ENCODE assay signal across 9 cellular contexts in genomic region chr2:226797289-226797988, GRCh38. TPM values are rescaled to one million over a fixed set of nuclear protein-coding genes. Genes with fewer than 3 reads are reported as not detected.
A peak's percentile ranks its signal among the peaks of the same experiment; 100 is the strongest.
DNase-seq lines count a peak whose midpoint lies in the region; ATAC-seq, FAIRE-seq and TF ChIP-seq lines count a peak whose summit lies in the region.
"Had no signal": no experiment of that assay in that cellular context is flagged by ENCODE, and none has a peak within 500 bp of the region (broad histone marks: within the 10 kb centered on the region; RNA-seq: fewer than 3 reads in every experiment).

No MANE protein-coding gene starts in this region.

- WGBS in SK-N-SH (ENCODE audit: low lambda C conversion rate) = over 99% methylated on average over 41 of the region's 50 CpGs

- TF ChIP-seq EP300 in SK-N-SH (IDR thresholded peaks at IDR 0.05; ENCODE audit: borderline replicate concordance in 1 of 2, low read depth in 1 of 2, low read length in 1 of 2) = no peak

- peaks cover 21% of the 10 kb centered on the region for H3K4me1 Mint-ChIP-seq in astrocyte (ENCODE audit: low read depth, unreplicated experiment)

- no peak for TF ChIP-seq RAD21 in SK-N-SH (IDR thresholded peaks at IDR 0.05; ENCODE audit: low read length)

- peak overlapping the region; percentile 24 for H3K27ac Mint-ChIP-seq in astrocyte (ENCODE audit: unreplicated experiment)

- peaks cover 71% of the 10 kb centered on the region for H3K79me2 ChIP-seq in SK-N-SH (ENCODE audit: insufficient read depth)
- H3K79me2 ChIP-seq in astrocyte (ENCODE audit: insufficient read depth, low read length) = peaks cover 72% of the 10 kb centered on the region

- peak overlapping the region; percentile 87 for H3K4me3 Mint-ChIP-seq in astrocyte (ENCODE audit: unreplicated experiment)

- no peak overlapping the region; the same call in 1 of the 2 replicates for H3K4me2 ChIP-seq in SK-N-SH
- H3K4me2 ChIP-seq in astrocyte (ENCODE audit: low read length) = peak overlapping the region; percentile 82

- H2AFZ ChIP-seq in SK-N-SH (ENCODE audit: low read depth) = no peak overlapping the region
- H2AFZ ChIP-seq in astrocyte (ENCODE audit: low read depth, low read length) = no peak overlapping the region

- DNase-seq in SK-N-SH (peak; percentile 16), astrocyte (ENCODE audit: low read depth) (no peak), left lobe of liver (ENCODE audit: low spot score) (peak; percentile 74), thoracic aorta (ENCODE audit: low spot score) (no peak), GM10266 (ENCODE audit: extremely low spot score) (no peak)
- DNase-seq in effector memory CD4-positive, alpha-beta T cell = no peak

- no peak for FAIRE-seq in astrocyte (lab: Jason Lieb, UNC)
- FAIRE-seq: A204.1 had no signal

- H3K9ac ChIP-seq in SK-N-SH (no peak overlapping the region), astrocyte (ENCODE audit: low read length) (peak overlapping the region; percentile 93)

- peak overlapping the region in 1 of 2 experiments; percentile 79; a peak in 2 of 4 replicates for H3K4me3 ChIP-seq in SK-N-SH (ENCODE audit: low read depth in 2 of 2, low read length in 1 of 2)
- peak overlapping the region; percentile 72 for H3K4me3 ChIP-seq in astrocyte (ENCODE audit: insufficient read depth, low read depth, low read length)
- no peak overlapping the region for H3K4me3 ChIP-seq in thoracic aorta
- no peak overlapping the region for H3K4me3 ChIP-seq in effector memory CD4-positive, alpha-beta T cell (ENCODE audit: insufficient read depth, low read depth, low read length, poor library complexity, severe bottlenecking)

- H3K9me2 ChIP-seq in SK-N-SH = no peaks in the 10 kb centered on the region

- POLR2A ChIA-PET in SK-N-SH (lab: Yijun Ruan, JAX) = no interaction called here

- H3K27me3 ChIP-seq in SK-N-SH (ENCODE audit: insufficient read depth) (no peaks in the 10 kb centered on the region), astrocyte (ENCODE audit: insufficient read depth, low read length) (no peaks in the 10 kb centered on the region), thoracic aorta (replicated peaks; ENCODE audit: insufficient read depth) (no peaks in the 10 kb centered on the region)
- H3K27me3 ChIP-seq in effector memory CD4-positive, alpha-beta T cell (replicated peaks; ENCODE audit: control insufficient read depth, insufficient read depth, low read length, poor library complexity, severe bottlenecking) = no peaks in the 10 kb centered on the region

- no peaks in the 10 kb centered on the region for H3K27me3 Mint-ChIP-seq in astrocyte (ENCODE audit: low read depth, unreplicated experiment)

- H3K36me3 ChIP-seq in SK-N-SH (replicated peaks in 1 of 2; ENCODE audit: control insufficient read depth in 1 of 2, insufficient read depth in 2 of 2, low read length in 1 of 2) (peaks cover 0 to 33% of the 10 kb centered on the region in 2 experiments), astrocyte (ENCODE audit: insufficient read depth, low read length) (peaks cover 3% of the 10 kb centered on the region), thoracic aorta (no peaks in the 10 kb centered on the region)
- no peaks in the 10 kb centered on the region for H3K36me3 ChIP-seq in effector memory CD4-positive, alpha-beta T cell (ENCODE audit: control insufficient read depth, insufficient read depth, low read length)

- TF ChIP-seq CTCF in SK-N-SH (IDR thresholded peaks at IDR 0.05) (no peak), astrocyte (IDR thresholded peaks at IDR 0.05; ENCODE audit: insufficient read depth, low read depth, low read length) (no peak), thoracic aorta (IDR thresholded peaks at IDR 0.05) (no peak), GM10266 (IDR thresholded peaks at IDR 0.05; ENCODE audit: control insufficient read depth, insufficient read depth, low read depth, missing control alignments) (no peak)

- ATAC-seq in SK-N-SH treated with all-trans-retinoic acid at 6 μM for 48 hours (no peak), left lobe of liver (peak; percentile 1), thoracic aorta (ENCODE audit: insufficient number of reproducible peaks, low FRiP score, low read depth) (no peak), GM21528 (IDR thresholded peaks at IDR 0.05; ENCODE audit: low FRiP score, unreplicated experiment) (no peak)

- no peak overlapping the region for H3K27ac ChIP-seq in SK-N-SH (ENCODE audit: low read depth in 2 of 2, low read length in 1 of 2)
- no peak overlapping the region for H3K27ac ChIP-seq in astrocyte (ENCODE audit: low read depth, low read length)
- H3K27ac ChIP-seq in thoracic aorta = peak overlapping the region; percentile 40 to 92
- no peak overlapping the region for H3K27ac ChIP-seq in effector memory CD4-positive, alpha-beta T cell (ENCODE audit: insufficient read depth, low read length, poor library complexity, severe bottlenecking)

- peaks cover 10% of the 10 kb centered on the region; the same call in 1 of the 2 replicates for H4K20me1 ChIP-seq in SK-N-SH (ENCODE audit: insufficient read depth)
- peaks cover 40% of the 10 kb centered on the region for H4K20me1 ChIP-seq in astrocyte (ENCODE audit: insufficient read depth, low read length)

- peaks cover 29% of the 10 kb centered on the region for H3K36me3 Mint-ChIP-seq in astrocyte (ENCODE audit: low read depth, unreplicated experiment)

- CTCF ChIA-PET in SK-N-SH (lab: Yijun Ruan, JAX) = interaction anchor here (0.9 to 3.3 kb wide), 2 partner anchors 8 to 909 kb away, joined by 3 to 22 read pairs; no protein-coding TSS in a partner anchor

- H3K4me1 ChIP-seq in SK-N-SH (ENCODE audit: control insufficient read depth in 1 of 2, insufficient read depth in 2 of 2, low read depth in 1 of 2, low read length in 1 of 2) (peaks cover 13 to 25% of the 10 kb centered on the region in 2 experiments), astrocyte (ENCODE audit: insufficient read depth, low read length) (peaks cover 50% of the 10 kb centered on the region), thoracic aorta (ENCODE audit: control insufficient read depth in 1 of 2, low read depth in 2 of 2) (peaks cover 25 to 48% of the 10 kb centered on the region in 2 donors)
- H3K4me1 ChIP-seq in effector memory CD4-positive, alpha-beta T cell (ENCODE audit: control insufficient read depth, insufficient read depth, low read length, poor library complexity, severe bottlenecking) = peaks cover 24% of the 10 kb centered on the region

- peaks cover 7% of the 10 kb centered on the region for H3F3A ChIP-seq in SK-N-SH (replicated peaks; ENCODE audit: insufficient read depth)

- H3K9me3 ChIP-seq in SK-N-SH (no peaks in the 10 kb centered on the region), astrocyte (ENCODE audit: insufficient read depth, low read depth, low read length) (no peaks in the 10 kb centered on the region), thoracic aorta (no peaks in the 10 kb centered on the region)
- no peaks in the 10 kb centered on the region for H3K9me3 ChIP-seq in effector memory CD4-positive, alpha-beta T cell (ENCODE audit: control insufficient read depth, low read length)

- no peaks in the 10 kb centered on the region for H3K9me3 Mint-ChIP-seq in astrocyte (ENCODE audit: unreplicated experiment)

TF ChIP-seq in SK-N-SH, 30 proteins besides CTCF, POLR2A, EP300 and RAD21 (continues in another document):
- TF ChIP-seq TEAD4 (IDR thresholded peaks at IDR 0.05; ENCODE audit: borderline replicate concordance, insufficient read depth) (no peak), MEF2A (IDR thresholded peaks at IDR 0.05; ENCODE audit: borderline replicate concordance, low read depth) (no peak), RFX5 (IDR thresholded peaks at IDR 0.05; ENCODE audit: low read length) (no peak), GATA2 (CRISPR knock-in tag; IDR thresholded peaks at IDR 0.05) (no peak), SIN3A (IDR thresholded peaks at IDR 0.05; ENCODE audit: borderline replicate concordance, low read depth, low read length) (no peak), FOSL2 (IDR thresholded peaks at IDR 0.05; ENCODE audit: borderline replicate concordance, low read depth) (no peak), POLR2AphosphoS5 (IDR thresholded peaks at IDR 0.05; ENCODE audit: low read depth, low read length) (no peak), USF2 (IDR thresholded peaks at IDR 0.05; ENCODE audit: borderline replicate concordance, low read depth, low read length) (no peak)

TF ChIP-seq in SK-N-SH treated with all-trans-retinoic acid at 6 μM for 48 hours, 23 proteins besides CTCF, POLR2A, EP300 and RAD21 (continues in another document):
- TF ChIP-seq CSRNP3 (CRISPR knock-in tag; IDR thresholded peaks at IDR 0.05) = no peak
- TF ChIP-seq, protein P1, sequence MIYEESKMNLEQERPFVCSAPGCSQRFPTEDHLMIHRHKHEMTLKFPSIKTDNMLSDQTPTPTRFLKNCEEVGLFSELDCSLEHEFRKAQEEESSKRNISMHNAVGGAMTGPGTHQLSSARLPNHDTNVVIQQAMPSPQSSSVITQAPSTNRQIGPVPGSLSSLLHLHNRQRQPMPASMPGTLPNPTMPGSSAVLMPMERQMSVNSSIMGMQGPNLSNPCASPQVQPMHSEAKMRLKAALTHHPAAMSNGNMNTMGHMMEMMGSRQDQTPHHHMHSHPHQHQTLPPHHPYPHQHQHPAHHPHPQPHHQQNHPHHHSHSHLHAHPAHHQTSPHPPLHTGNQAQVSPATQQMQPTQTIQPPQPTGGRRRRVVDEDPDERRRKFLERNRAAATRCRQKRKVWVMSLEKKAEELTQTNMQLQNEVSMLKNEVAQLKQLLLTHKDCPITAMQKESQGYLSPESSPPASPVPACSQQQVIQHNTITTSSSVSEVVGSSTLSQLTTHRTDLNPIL (CRISPR knock-in tag; IDR thresholded peaks at IDR 0.05; ENCODE audit: low read depth) = no peak
- TF ChIP-seq ZFP3 (CRISPR knock-in tag; IDR thresholded peaks at IDR 0.05) = no peak
- TF ChIP-seq PPARA (CRISPR knock-in tag; IDR thresholded peaks at IDR 0.05; ENCODE audit: borderline replicate concordance) = no peak

RNA-seq across cellular contexts. Expression of gene IRS1, which starts 2.2 kb away (rescaled TPM):
- 15.8 and 16.5 TPM in 2 replicates for polyA plus RNA-seq in SK-N-SH (2012; rRNA removed)
- 10.2 and 14.6 TPM in 2 replicates for polyA plus RNA-seq in SK-N-SH (2012; cell fraction: cytosol; rRNA removed)
- 11.7 and 14.7 TPM in 2 replicates for polyA plus RNA-seq in SK-N-SH (2012; cell fraction: nucleus; rRNA removed)
- total RNA-seq in astrocyte (34.2 and 45.0 TPM in 2 replicates), left lobe of liver (25.3 TPM), thoracic aorta (10 to 100 TPM; 18.8 to 23.1 TPM)

RNA-seq across cellular contexts. Expression of gene RHBDD1, which starts 38.4 kb away (rescaled TPM):
- 10.3 and 10.8 TPM in 2 replicates for polyA plus RNA-seq in SK-N-SH (2012; rRNA removed)
- polyA plus RNA-seq in SK-N-SH (2012; cell fraction: cytosol; rRNA removed) = 10.6 and 11.0 TPM in 2 replicates
- polyA plus RNA-seq in SK-N-SH (2012; cell fraction: nucleus; rRNA removed) = 7.6 and 11.7 TPM in 2 replicates
- total RNA-seq in astrocyte (30.2 and 31.3 TPM in 2 replicates), left lobe of liver (21.3 TPM), thoracic aorta (10 to 100 TPM; 10.2 to 17.3 TPM)

Comparison
In these comparisons a context has a peak if more than half of its experiments do, and no peak if none do; other contexts are left out.
1. DNase-seq: peak in SK-N-SH (single experiment) and left lobe of liver (single experiment); none in astrocyte (single experiment), thoracic aorta (single experiment), GM10266 (single experiment) and effector memory CD4-positive, alpha-beta T cell (0 of 3).
2. H3K27ac ChIP-seq: peak in thoracic aorta (2 of 2); none in SK-N-SH (0 of 2), astrocyte (single experiment) and effector memory CD4-positive, alpha-beta T cell (single experiment).